Comparison of ENCODE assay signal across 7 cellular contexts in genomic region chr5:112161392-112161748, GRCh38.
A peak's percentile ranks its signal among the peaks of the same experiment; 100 is the strongest.
DNase-seq lines count a peak whose midpoint lies in the region; ATAC-seq and TF ChIP-seq lines count a peak whose summit lies in the region.

No MANE protein-coding gene starts in this region.

- peak overlapping the region; percentile 65 for H3K27ac ChIP-seq in HCT116 (ENCODE audit: low read depth, low read length)
- H3K27ac ChIP-seq in hepatocyte: peak overlapping the region; percentile 79
- peak overlapping the region in 7 of 8 donors; percentile 61 to 88 (median 83) for H3K27ac ChIP-seq in spleen

- peaks cover 37 to 46% of the 10 kb centered on the region in 2 experiments for H3K36me3 ChIP-seq in HCT116 (ENCODE audit: control insufficient read depth in 1 of 2, insufficient read depth in 2 of 2, low read length in 2 of 2)
- H3K36me3 ChIP-seq in hepatocyte (replicated peaks; ENCODE audit: insufficient read depth, low read depth): no peaks in the 10 kb centered on the region
- H3K36me3 ChIP-seq in spleen: peaks cover 0 to 45% (median 36%) of the 10 kb centered on the region in 6 donors

- intact Hi-C loops in HCT116 (cut with micrococcal nuclease) (no loop called here), spleen (cut with DNase I; ENCODE audit: low total_unique reads) (no loop called here)

- no peak for TF ChIP-seq RAD21 in HCT116 (IDR thresholded peaks at IDR 0.05; ENCODE audit: low read depth)

- TF ChIP-seq POLR2A in HCT116 (IDR thresholded peaks at IDR 0.05; ENCODE audit: borderline replicate concordance, extremely low read depth, insufficient read depth, insufficient read length): no peak
- no peak for TF ChIP-seq POLR2A in spleen (IDR thresholded peaks at IDR 0.05)

- peak overlapping the region; percentile 82 for H3K4me2 ChIP-seq in HCT116 (ENCODE audit: low read length)
- peak overlapping the region; percentile 90 for H3K4me2 ChIP-seq in hepatocyte

- H3K27me3 ChIP-seq in HCT116 (ENCODE audit: insufficient read depth, low read length) (no peaks in the 10 kb centered on the region), hepatocyte (no peaks in the 10 kb centered on the region), spleen (replicated peaks in 1 of 7) (no peaks in the 10 kb centered on the region)

- H3K4me3 ChIP-seq in HCT116 (replicated peaks in 1 of 2; ENCODE audit: low read depth in 1 of 2, low read length in 2 of 2) (peak overlapping the region; percentile 78 to 96), WI38 (ENCODE audit: low read depth, low read length) (peak overlapping the region; percentile 94), hepatocyte (peak overlapping the region; percentile 81), spleen (peak overlapping the region; percentile 71 to 99 (median 79))

- CTCF ChIA-PET in HCT116 (lab: Charles Lee): interaction anchor here (1.4 to 2.3 kb wide), 3 partner anchors 15 to 331 kb away, joined by 4 to 6 read pairs (median 6); no protein-coding TSS in a partner anchor

- RAD21 ChIA-PET in HCT116 (lab: Charles Lee; ENCODE audit: low non-redundant PET in 1 of 2, low total read pairs in 2 of 2, uncharacterized antibody in 2 of 2, unreplicated experiment in 2 of 2): no interaction called here

- WGBS in hepatocyte (ENCODE audit: low lambda C conversion rate, missing lambda C conversion rate): 2% methylated on average over 8 of the region's 8 CpGs
- 0 to 3% (median 1%) methylated on average over 8 of the region's 8 CpGs for WGBS in spleen, 5 donors

- ATAC-seq in HCT116: no peak
- ATAC-seq in HG02852 (IDR thresholded peaks at IDR 0.05; ENCODE audit: unreplicated experiment): no peak

- H3K9me2 ChIP-seq in HCT116 (ENCODE audit: insufficient read depth) (no peaks in the 10 kb centered on the region), hepatocyte (replicated peaks; ENCODE audit: insufficient read depth) (no peaks in the 10 kb centered on the region)

- H3K9me3 ChIP-seq in HCT116 (ENCODE audit: control insufficient read depth in 1 of 2, insufficient read depth in 1 of 2, low read depth in 1 of 2, low read length in 2 of 2) (no peaks in the 10 kb centered on the region), hepatocyte (ENCODE audit: low read depth) (no peaks in the 10 kb centered on the region), spleen (no peaks in the 10 kb centered on the region)

- H3K9ac ChIP-seq in HCT116 (ENCODE audit: low read length): peak overlapping the region; percentile 97

- H3K4me1 ChIP-seq in HCT116 (ENCODE audit: control insufficient read depth in 1 of 2, insufficient read depth in 2 of 2, low read length in 2 of 2) (peaks cover 4 to 15% of the 10 kb centered on the region in 2 experiments; a peak in 3 of 4 replicates), hepatocyte (ENCODE audit: insufficient read depth) (peaks cover 18% of the 10 kb centered on the region), spleen (peaks cover 7 to 36% (median 21%) of the 10 kb centered on the region in 6 donors)

- H3K79me2 ChIP-seq in HCT116 (ENCODE audit: insufficient read depth, low read length): peaks cover 33% of the 10 kb centered on the region
- H3K79me2 ChIP-seq in hepatocyte: peaks cover 19% of the 10 kb centered on the region

- no peak for TF ChIP-seq CTCF in HCT116 (IDR thresholded peaks at IDR 0.05 in 2 of 3, conservative IDR thresholded peaks at IDR 0.05 in 1 of 3; ENCODE audit: borderline replicate concordance in 1 of 3, insufficient read depth in 1 of 3, low read depth in 2 of 3, low read length in 2 of 3)
- no peak for TF ChIP-seq CTCF in WI38 (IDR thresholded peaks at IDR 0.05; ENCODE audit: low read depth, low read length)
- no peak for TF ChIP-seq CTCF in hepatocyte (IDR thresholded peaks at IDR 0.05; ENCODE audit: poor library complexity)
- TF ChIP-seq CTCF in spleen (IDR thresholded peaks at IDR 0.05 in 8 of 11, conservative IDR thresholded peaks at IDR 0.05 in 3 of 11): no peak

- peaks cover 33% of the 10 kb centered on the region; the same call in 1 of the 2 replicates for H4K20me1 ChIP-seq in HCT116 (ENCODE audit: insufficient read depth)
- peaks cover 14% of the 10 kb centered on the region for H4K20me1 ChIP-seq in hepatocyte (ENCODE audit: insufficient read depth, poor library complexity, severe bottlenecking)

- POLR2A ChIA-PET in HCT116 (lab: Charles Lee): interaction anchor here (1.0 to 1.7 kb wide), 7 partner anchors 8 to 630 kb away, joined by 3 to 9 read pairs (median 4); no protein-coding TSS in a partner anchor

- no peak for DNase-seq in HCT116 (ENCODE audit: low read depth, low spot score)
- DNase-seq in hepatocyte (ENCODE audit: low spot score): no peak
- DNase-seq in spleen: no peak
- no peak for DNase-seq in effector CD8-positive, alpha-beta T cell (lab: John Stamatoyannopoulos, UW)
- no peak for DNase-seq in NCI-H2029 treated with DMSO at 0.1 percent for 48 hours (lab: John Stamatoyannopoulos, UW)

- no peak overlapping the region for H2AFZ ChIP-seq in HCT116 (ENCODE audit: low read depth, low read length, poor library complexity, severe bottlenecking)
- peak overlapping the region; percentile 51 for H2AFZ ChIP-seq in hepatocyte

- no TSS peak for BruUV-seq in HCT116 (replicated peaks; lab: Mats Ljungman, UMichigan)

TF ChIP-seq in HCT116, 20 proteins besides CTCF, POLR2A, EP300 and RAD21:
- TF ChIP-seq ZNF274 (IDR thresholded peaks at IDR 0.05; ENCODE audit: low read depth, low read length): no peak
- no peak for TF ChIP-seq SIN3A (IDR thresholded peaks at IDR 0.05; ENCODE audit: low read depth)
- TF ChIP-seq CEBPB (IDR thresholded peaks at IDR 0.05; ENCODE audit: low read depth): no peak
- no peak for TF ChIP-seq ELF1 (IDR thresholded peaks at IDR 0.05; ENCODE audit: borderline replicate concordance, low read depth)
- TF ChIP-seq ZFX (IDR thresholded peaks at IDR 0.05): no peak
- no peak for TF ChIP-seq JUND (IDR thresholded peaks at IDR 0.05)
- no peak for TF ChIP-seq SRF (IDR thresholded peaks at IDR 0.05; ENCODE audit: low read depth)
- no peak for TF ChIP-seq FOSL1 (IDR thresholded peaks at IDR 0.05; ENCODE audit: low read depth)
- TF ChIP-seq TCF7L2 (IDR thresholded peaks at IDR 0.05; ENCODE audit: borderline replicate concordance, extremely low read depth, insufficient read depth, insufficient read length): no peak
